In the genomic region with DNA sequence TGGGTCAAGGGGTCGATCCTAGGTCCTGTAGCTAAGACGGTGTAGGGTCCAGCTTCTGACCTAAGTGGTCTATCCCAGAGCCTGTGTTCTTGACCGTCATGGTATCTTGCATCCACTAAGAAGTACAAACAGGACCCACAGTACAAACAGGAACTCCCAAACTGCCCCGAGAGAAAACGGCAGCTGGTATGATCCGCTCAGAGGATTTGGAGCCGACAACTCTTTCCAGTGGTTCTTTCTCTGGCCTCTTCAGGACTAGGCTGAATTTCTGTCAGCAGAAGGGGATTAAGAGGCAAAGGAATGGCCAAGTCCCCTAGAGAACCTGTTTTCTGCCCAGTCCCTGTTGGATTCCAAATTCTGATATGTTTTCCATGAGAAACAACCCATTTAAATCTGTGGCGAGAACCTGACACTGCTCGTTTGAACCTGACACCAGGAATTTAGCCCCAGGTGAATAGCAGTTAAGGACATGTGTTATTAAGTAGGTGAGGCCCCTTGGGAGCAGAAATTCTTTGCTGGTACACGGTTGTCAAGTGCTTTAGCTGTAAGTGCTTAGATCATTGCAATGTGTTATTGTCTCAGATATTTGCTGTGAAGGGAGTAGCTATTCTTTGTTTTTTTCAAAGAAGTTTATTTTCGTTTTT, we compare ENCODE assay signal across 11 cellular contexts. TPM values are rescaled to one million over a fixed set of nuclear protein-coding genes. Genes with fewer than 3 reads are reported as not detected.
DNase-seq lines count a peak whose midpoint lies in the region; ATAC-seq and TF ChIP-seq lines count a peak whose summit lies in the region.
"Had no signal": no experiment of that assay in that cellular context is flagged by ENCODE, and none has a peak within 500 bp of the region (broad histone marks: within the 10 kb centered on the region; RNA-seq: fewer than 3 reads in every experiment).

No MANE protein-coding gene starts in this region.

- H2AFZ ChIP-seq in PC-9, result no peak overlapping the region

- TF ChIP-seq POLR2A in gastrocnemius medialis (IDR thresholded peaks at IDR 0.05), result no peak

- H3K36me3 ChIP-seq in PC-9 (ENCODE audit: low read depth) (no peaks in the 10 kb centered on the region), iPS-15b (ENCODE audit: control insufficient read depth, insufficient read depth, low read length) (no peaks in the 10 kb centered on the region), gastrocnemius medialis (no peaks in the 10 kb centered on the region)

- H3K9me3 ChIP-seq in PC-9 (ENCODE audit: insufficient read depth, low read depth) (no peaks in the 10 kb centered on the region), iPS-15b (ENCODE audit: control insufficient read depth, insufficient read depth, low read length) (no peaks in the 10 kb centered on the region), gastrocnemius medialis (no peaks in the 10 kb centered on the region)

- H3K27me3 ChIP-seq in PC-9 (ENCODE audit: insufficient read depth, low read depth) (no peaks in the 10 kb centered on the region), iPS-15b (ENCODE audit: control insufficient read depth, insufficient read depth, low read length) (no peaks in the 10 kb centered on the region), gastrocnemius medialis (no peaks in the 10 kb centered on the region)

- BruUV-seq in PC-9 (replicated peaks; lab: Mats Ljungman, UMichigan), result no TSS peak

- TF ChIP-seq CTCF in PC-9 (conservative IDR thresholded peaks at IDR 0.05), result no peak
- no peak for TF ChIP-seq CTCF in gastrocnemius medialis (IDR thresholded peaks at IDR 0.05 in 4 of 5, conservative IDR thresholded peaks at IDR 0.05 in 1 of 5)
- TF ChIP-seq CTCF in endothelial cell (IDR thresholded peaks at IDR 0.05; ENCODE audit: unreplicated experiment), result no peak

- no peaks in the 10 kb centered on the region for H4K20me1 ChIP-seq in PC-9 (ENCODE audit: insufficient read depth)

- no peak overlapping the region for H3K27ac Mint-ChIP-seq in endothelial cell (ENCODE audit: unreplicated experiment)
- H3K27ac Mint-ChIP-seq in activated T-cell treated with anti-CD3 and anti-CD28 coated beads, Interleukin-2, amount 50 U/mL, for 24 hours, result no peak overlapping the region
- H3K27ac Mint-ChIP-seq: activated CD4-positive, alpha-beta memory T cell treated with anti-CD3 and anti-CD28 coated beads, Interleukin-2, amount 10 ng/mL, durations not matched to agents 7 days and 5 days had no signal

- peak; percentile 37 to 70 for ATAC-seq in gastrocnemius medialis

- POLR2A ChIA-PET in PC-9 (lab: Charles Lee; ENCODE audit: unreplicated experiment), result interaction anchor here (0.7 to 1.0 kb wide), 2 partner anchors 80 to 691 kb away, joined by 3 to 16 read pairs; no protein-coding TSS in a partner anchor

- peaks cover 7% of the 10 kb centered on the region for H3K79me2 ChIP-seq in PC-9 (ENCODE audit: low read depth)

- H3K27ac ChIP-seq in PC-9 (peak overlapping the region; percentile 65), gastrocnemius medialis (peak overlapping the region; percentile 45 to 73 (median 68))

- TF ChIP-seq EP300 in Ishikawa (IDR thresholded peaks at IDR 0.05; ENCODE audit: borderline replicate concordance), result peak; percentile 49; the same call in 1 of the 2 replicates

- peak overlapping the region; percentile 18 for H3K9ac ChIP-seq in iPS-15b (ENCODE audit: low read depth, low read length)

- CTCF ChIA-PET in PC-9 (lab: Charles Lee), result interaction anchor here (0.7 kb wide), 1 partner anchor 469 kb away, joined by 5 read pairs; no protein-coding TSS in a partner anchor

- no peaks in the 10 kb centered on the region for H3K9me3 Mint-ChIP-seq in endothelial cell (ENCODE audit: unreplicated experiment)
- no peaks in the 10 kb centered on the region for H3K9me3 Mint-ChIP-seq in activated T-cell treated with anti-CD3 and anti-CD28 coated beads, Interleukin-2, amount 50 U/mL, for 24 hours
- H3K9me3 Mint-ChIP-seq: activated CD4-positive, alpha-beta memory T cell treated with anti-CD3 and anti-CD28 coated beads, Interleukin-2, amount 10 ng/mL, durations not matched to agents 7 days and 5 days had no signal

- H3K4me2 ChIP-seq in PC-9, result peak overlapping the region; percentile 18; the same call in 1 of the 2 replicates

- peak; percentile 51 to 85 for DNase-seq in PC-9
- no peak for DNase-seq in gastrocnemius medialis
- no peak for DNase-seq in endothelial cell (ENCODE audit: low spot score)
- DNase-seq in stimulated activated CD4-positive, alpha-beta T cell treated with anti-CD3 and anti-CD28 coated beads, Interleukin-4, amount 100 ng/mL, for 1 hour, result no peak
- no peak for DNase-seq in KBM-7
- no peak for DNase-seq in activated T-cell treated with anti-CD3 and anti-CD28 coated beads, Interleukin-2, amount 50 U/mL, for 24 hours
- DNase-seq: activated CD4-positive, alpha-beta memory T cell treated with anti-CD3 and anti-CD28 coated beads, Interleukin-2, amount 10 ng/mL, durations not matched to agents 7 days and 5 days; Calu3; NCI-H526 treated with DMSO at 0.1 percent for 48 hours had no signal

- intact Hi-C loops in PC-9 (cut with micrococcal nuclease; ENCODE audit: unreplicated experiment), result no loop called here
- intact Hi-C loops in gastrocnemius medialis (cut with DNase I; ENCODE audit: low total_unique reads), result no loop called here

- 0 out of 2 replicates have a peak, but pooled peaks have one; percentile 4 for TF ChIP-seq RAD21 in Ishikawa (IDR thresholded peaks at IDR 0.05; ENCODE audit: low read depth)

- in situ Hi-C loops in gastrocnemius medialis (cut with MboI; ENCODE audit: low sequenced_read_pairs in 4 of 4) (no loop called here), KBM-7 (cut with MboI; ENCODE audit: low pct_unique_long_range_greater_than_20kb, low sequenced_read_pairs) (no loop called here)

- no peak overlapping the region for H3K4me3 Mint-ChIP-seq in endothelial cell (ENCODE audit: unreplicated experiment)
- H3K4me3 Mint-ChIP-seq in activated T-cell treated with anti-CD3 and anti-CD28 coated beads, Interleukin-2, amount 50 U/mL, for 24 hours, result no peak overlapping the region
- H3K4me3 Mint-ChIP-seq: activated CD4-positive, alpha-beta memory T cell treated with anti-CD3 and anti-CD28 coated beads, Interleukin-2, amount 10 ng/mL, durations not matched to agents 7 days and 5 days had no signal

- H3K36me3 Mint-ChIP-seq in endothelial cell (ENCODE audit: low read depth, unreplicated experiment), result peaks cover 17% of the 10 kb centered on the region
- H3K36me3 Mint-ChIP-seq in activated T-cell treated with anti-CD3 and anti-CD28 coated beads, Interleukin-2, amount 50 U/mL, for 24 hours (ENCODE audit: low read depth), result no peaks in the 10 kb centered on the region

- H3K27me3 Mint-ChIP-seq in endothelial cell (ENCODE audit: unreplicated experiment), result no peaks in the 10 kb centered on the region
- H3K27me3 Mint-ChIP-seq in activated T-cell treated with anti-CD3 and anti-CD28 coated beads, Interleukin-2, amount 50 U/mL, for 24 hours, result peaks cover 10% of the 10 kb centered on the region

- peaks cover 13% of the 10 kb centered on the region for H3K4me1 Mint-ChIP-seq in endothelial cell (ENCODE audit: unreplicated experiment)
- H3K4me1 Mint-ChIP-seq in activated T-cell treated with anti-CD3 and anti-CD28 coated beads, Interleukin-2, amount 50 U/mL, for 24 hours (ENCODE audit: low read depth), result no peaks in the 10 kb centered on the region
- H3K4me1 Mint-ChIP-seq: activated CD4-positive, alpha-beta memory T cell treated with anti-CD3 and anti-CD28 coated beads, Interleukin-2, amount 10 ng/mL, durations not matched to agents 7 days and 5 days had no signal

- H3F3A ChIP-seq in PC-9 (ENCODE audit: insufficient read depth, low read depth), result peaks cover 17% of the 10 kb centered on the region

- no peaks in the 10 kb centered on the region for H3K9me2 ChIP-seq in PC-9 (ENCODE audit: insufficient read depth)

- H3K4me1 ChIP-seq in PC-9 (replicated peaks; ENCODE audit: insufficient read depth) (peaks cover 42% of the 10 kb centered on the region), iPS-15b (ENCODE audit: control insufficient read depth, insufficient read depth, low read length) (peaks cover 20% of the 10 kb centered on the region), gastrocnemius medialis (peaks cover 23 to 35% of the 10 kb centered on the region in 2 donors)

- H3K4me3 ChIP-seq in PC-9 (no peak overlapping the region), iPS-15b (ENCODE audit: low read depth, low read length) (peak overlapping the region; percentile 24), gastrocnemius medialis (peak overlapping the region in 1 of 4 donors; percentile 13)

TF ChIP-seq in Ishikawa, 13 proteins besides CTCF, POLR2A, EP300 and RAD21 (continues in another document):
- TF ChIP-seq, protein P1, sequence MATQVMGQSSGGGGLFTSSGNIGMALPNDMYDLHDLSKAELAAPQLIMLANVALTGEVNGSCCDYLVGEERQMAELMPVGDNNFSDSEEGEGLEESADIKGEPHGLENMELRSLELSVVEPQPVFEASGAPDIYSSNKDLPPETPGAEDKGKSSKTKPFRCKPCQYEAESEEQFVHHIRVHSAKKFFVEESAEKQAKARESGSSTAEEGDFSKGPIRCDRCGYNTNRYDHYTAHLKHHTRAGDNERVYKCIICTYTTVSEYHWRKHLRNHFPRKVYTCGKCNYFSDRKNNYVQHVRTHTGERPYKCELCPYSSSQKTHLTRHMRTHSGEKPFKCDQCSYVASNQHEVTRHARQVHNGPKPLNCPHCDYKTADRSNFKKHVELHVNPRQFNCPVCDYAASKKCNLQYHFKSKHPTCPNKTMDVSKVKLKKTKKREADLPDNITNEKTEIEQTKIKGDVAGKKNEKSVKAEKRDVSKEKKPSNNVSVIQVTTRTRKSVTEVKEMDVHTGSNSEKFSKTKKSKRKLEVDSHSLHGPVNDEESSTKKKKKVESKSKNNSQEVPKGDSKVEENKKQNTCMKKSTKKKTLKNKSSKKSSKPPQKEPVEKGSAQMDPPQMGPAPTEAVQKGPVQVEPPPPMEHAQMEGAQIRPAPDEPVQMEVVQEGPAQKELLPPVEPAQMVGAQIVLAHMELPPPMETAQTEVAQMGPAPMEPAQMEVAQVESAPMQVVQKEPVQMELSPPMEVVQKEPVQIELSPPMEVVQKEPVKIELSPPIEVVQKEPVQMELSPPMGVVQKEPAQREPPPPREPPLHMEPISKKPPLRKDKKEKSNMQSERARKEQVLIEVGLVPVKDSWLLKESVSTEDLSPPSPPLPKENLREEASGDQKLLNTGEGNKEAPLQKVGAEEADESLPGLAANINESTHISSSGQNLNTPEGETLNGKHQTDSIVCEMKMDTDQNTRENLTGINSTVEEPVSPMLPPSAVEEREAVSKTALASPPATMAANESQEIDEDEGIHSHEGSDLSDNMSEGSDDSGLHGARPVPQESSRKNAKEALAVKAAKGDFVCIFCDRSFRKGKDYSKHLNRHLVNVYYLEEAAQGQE (IDR thresholded peaks at IDR 0.05; ENCODE audit: low read depth), result no peak
- no peak for TF ChIP-seq TAF1 (IDR thresholded peaks at IDR 0.05; ENCODE audit: low read depth)
- TF ChIP-seq TCF12 (IDR thresholded peaks at IDR 0.05; ENCODE audit: low read depth), result peak; percentile 66
- no peak for TF ChIP-seq ZBTB7A (IDR thresholded peaks at IDR 0.05; ENCODE audit: low read depth)
- TF ChIP-seq EGR1 (IDR thresholded peaks at IDR 0.05), result no peak
- TF ChIP-seq YY1 (IDR thresholded peaks at IDR 0.05; ENCODE audit: low read depth), result no peak
- peak; percentile 28; the same call in 1 of the 2 replicates for TF ChIP-seq NFIC (IDR thresholded peaks at IDR 0.05)

RNA-seq across cellular contexts. Expression of gene TXNDC2, which starts 50.5 kb away (rescaled TPM):
- total RNA-seq in PC-9 (2021), result 0.11 TPM in 1 of 2 replicates, not detected in the other
- total RNA-seq in gastrocnemius medialis, result not detected
- not detected for total RNA-seq in endothelial cell (ENCODE audit: unreplicated experiment)
- total RNA-seq: Calu3 had no signal

Comparison
In these comparisons a context has a peak if more than half of its experiments do, and no peak if none do; other contexts are left out.
1. DNase-seq: peak in PC-9 (2 of 2); none in gastrocnemius medialis (0 of 2), endothelial cell (single experiment), stimulated activated CD4-positive, alpha-beta T cell treated with anti-CD3 and anti-CD28 coated beads, Interleukin-4, amount 100 ng/mL, for 1 hour (single experiment), KBM-7 (single experiment) and activated T-cell treated with anti-CD3 and anti-CD28 coated beads, Interleukin-2, amount 50 U/mL, for 24 hours (single experiment).